Comparison of ENCODE assay signal across 17 cellular contexts in the genomic region with DNA sequence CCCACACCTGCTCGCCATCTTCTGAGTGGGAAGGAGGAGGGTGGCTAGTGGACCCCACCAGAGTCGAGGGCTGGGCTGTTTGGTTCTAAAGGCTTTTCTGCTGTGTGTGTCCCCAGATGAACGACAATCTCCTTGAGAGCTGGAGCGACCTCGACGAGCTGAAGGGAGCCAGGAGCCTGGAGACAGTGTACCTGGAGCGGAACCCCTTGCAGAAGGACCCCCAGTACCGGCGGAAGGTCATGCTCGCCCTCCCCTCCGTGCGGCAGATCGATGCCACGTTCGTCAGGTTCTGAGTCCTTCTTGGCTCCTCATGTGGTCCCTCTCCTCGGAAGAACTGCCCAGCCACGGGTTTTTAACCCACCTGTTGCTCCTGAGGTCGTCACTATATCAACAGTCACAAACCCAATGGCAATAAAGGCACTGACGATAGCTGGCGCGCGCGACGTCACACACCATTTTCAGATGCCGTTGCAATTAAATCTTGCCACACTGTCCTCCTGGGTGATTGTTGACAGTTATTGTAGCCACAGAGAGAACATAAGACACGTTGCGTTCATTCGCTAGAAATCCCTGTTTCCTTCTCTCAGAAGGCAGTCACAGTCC. TPM values are rescaled to one million over a fixed set of nuclear protein-coding genes. Genes with fewer than 3 reads are reported as not detected.
DNase-seq lines count a peak whose midpoint lies in the region; ATAC-seq, FAIRE-seq and TF ChIP-seq lines count a peak whose summit lies in the region.
"Had no signal": no experiment of that assay in that cellular context is flagged by ENCODE, and none has a peak within 500 bp of the region (broad histone marks: within the 10 kb centered on the region; RNA-seq: fewer than 3 reads in every experiment).

No MANE protein-coding gene starts in this region.

- peaks cover 2% of the 10 kb centered on the region for H3K4me1 Mint-ChIP-seq in progenitor cell of endocrine pancreas (ENCODE audit: low read depth)
- H3K4me1 Mint-ChIP-seq: CD4-positive, alpha-beta memory T cell had no signal

- peak; percentile 75 for FAIRE-seq in bronchial epithelial cell (lab: Jason Lieb, UNC)
- FAIRE-seq: G401.6, GM12878, H1 had no signal

- POLR2A ChIA-PET in HEK293 (lab: Yijun Ruan, JAX): no interaction called here

- H3K79me2 ChIP-seq in Karpas-422 (ENCODE audit: low read length): no peaks in the 10 kb centered on the region

- TF ChIP-seq CTCF in HEK293 (tag by site-specific recombination; IDR thresholded peaks at IDR 0.05) (no peak), bronchial epithelial cell (IDR thresholded peaks at IDR 0.05; ENCODE audit: insufficient read depth, low read length, severe bottlenecking) (no peak), progenitor cell of endocrine pancreas (IDR thresholded peaks at IDR 0.05; ENCODE audit: unreplicated experiment) (no peak)

- H3K27me3 Mint-ChIP-seq in progenitor cell of endocrine pancreas: no peaks in the 10 kb centered on the region
- H3K27me3 Mint-ChIP-seq: CD4-positive, alpha-beta memory T cell had no signal

- no peak overlapping the region for H3K4me3 Mint-ChIP-seq in progenitor cell of endocrine pancreas (ENCODE audit: low read depth)
- H3K4me3 Mint-ChIP-seq: CD4-positive, alpha-beta memory T cell had no signal

- H3K36me3 Mint-ChIP-seq in progenitor cell of endocrine pancreas (ENCODE audit: insufficient read depth): peaks cover 11% of the 10 kb centered on the region

- H3K27ac ChIP-seq in HEK293 (ENCODE audit: extremely low read depth, low read depth, low read length): no peak overlapping the region
- no peak overlapping the region for H3K27ac ChIP-seq in Karpas-422 (ENCODE audit: low read length)
- H3K27ac ChIP-seq: GM23248 had no signal

- H3K27ac Mint-ChIP-seq in progenitor cell of endocrine pancreas: peak overlapping the region; percentile 41

- CTCF ChIA-PET in HEK293 (lab: Yijun Ruan, JAX): no interaction called here

- no peak overlapping the region for H3K9ac ChIP-seq in Karpas-422 (ENCODE audit: low read length)
- H3K9ac ChIP-seq: GM23248 had no signal

- H3K9me3 Mint-ChIP-seq in progenitor cell of endocrine pancreas (ENCODE audit: low read depth): no peaks in the 10 kb centered on the region
- H3K9me3 Mint-ChIP-seq: CD4-positive, alpha-beta memory T cell had no signal

- DNase-seq in bronchial epithelial cell (ENCODE audit: low read depth) (no peak), progenitor cell of endocrine pancreas (ENCODE audit: low spot score, unreplicated experiment) (no peak), Karpas-422 (no peak), KBM-7 (no peak)
- DNase-seq: Calu3; CD4-positive, alpha-beta memory T cell; COR-L47; DMS153; DND-41; GM23248; H7; HCEC 1CT had no signal

- H3K4me1 ChIP-seq in HEK293 (ENCODE audit: control insufficient read depth, insufficient read depth, low read length) (no peaks in the 10 kb centered on the region), Karpas-422 (ENCODE audit: low read length) (peaks cover 6% of the 10 kb centered on the region)

- no peak for ATAC-seq in GM18498 (IDR thresholded peaks at IDR 0.05; ENCODE audit: unreplicated experiment)
- ATAC-seq: GM12878 had no signal

- H3K9me3 ChIP-seq in HEK293 (ENCODE audit: control insufficient read depth, insufficient read depth, low read depth, low read length) (no peaks in the 10 kb centered on the region), Karpas-422 (ENCODE audit: low read length) (no peaks in the 10 kb centered on the region)

- no peaks in the 10 kb centered on the region for H3K27me3 ChIP-seq in bronchial epithelial cell (ENCODE audit: control insufficient read depth, insufficient read depth, low read length)
- no peaks in the 10 kb centered on the region for H3K27me3 ChIP-seq in Karpas-422 (ENCODE audit: low read length)

- H3K4me3 ChIP-seq in HEK293 (ENCODE audit: low read depth, low read length) (no peak overlapping the region), bronchial epithelial cell (ENCODE audit: low read depth, low read length) (no peak overlapping the region), Karpas-422 (ENCODE audit: low read length) (no peak overlapping the region)
- H3K4me3 ChIP-seq: GM12878, GM23248 had no signal

- H3K9me2 ChIP-seq in Karpas-422 (replicated peaks; ENCODE audit: insufficient read depth, low read length): no peaks in the 10 kb centered on the region

- peaks cover 0 to 25% of the 10 kb centered on the region in 2 experiments; a peak in 2 of 3 replicates for H3K36me3 ChIP-seq in HEK293 (ENCODE audit: control insufficient read depth in 2 of 2, insufficient read depth in 1 of 2, low read length in 2 of 2)
- H3K36me3 ChIP-seq in bronchial epithelial cell (ENCODE audit: control insufficient read depth, insufficient read depth, low read length): peaks cover 2% of the 10 kb centered on the region
- H3K36me3 ChIP-seq in Karpas-422 (ENCODE audit: insufficient read depth, low read length): no peaks in the 10 kb centered on the region

- in situ Hi-C loops in KBM-7 (cut with MboI; ENCODE audit: low pct_unique_long_range_greater_than_20kb, low sequenced_read_pairs): no loop called here

- H4K20me1 ChIP-seq in Karpas-422 (ENCODE audit: insufficient read depth, low read depth, low read length): 0 out of 2 replicates have a peak, but pooled peaks cover 5% of the 10 kb centered on the region

- H3K4me2 ChIP-seq in Karpas-422 (ENCODE audit: low read depth, low read length, poor library complexity, severe bottlenecking): no peak overlapping the region

- H2AFZ ChIP-seq in Karpas-422 (ENCODE audit: low read length): no peak overlapping the region
- H2AFZ ChIP-seq: GM23248 had no signal

TF ChIP-seq in HEK293, 187 proteins besides CTCF, POLR2A, EP300 and RAD21:
- no peak for TF ChIP-seq ZFP69B (tag by site-specific recombination; IDR thresholded peaks at IDR 0.05)
- TF ChIP-seq SCRT1 (tag by site-specific recombination; IDR thresholded peaks at IDR 0.05; ENCODE audit: borderline replicate concordance): 0 out of 2 replicates have a peak, but pooled peaks have one; percentile 30
- TF ChIP-seq SCRT2 (tag by site-specific recombination; IDR thresholded peaks at IDR 0.05): peak; percentile 81
- peak; percentile 88 for TF ChIP-seq ZNF239 (tag by site-specific recombination; IDR thresholded peaks at IDR 0.05)
- no peak for TF ChIP-seq ZBTB1 (tag by site-specific recombination; IDR thresholded peaks at IDR 0.05)
- no peak for TF ChIP-seq ZNF311 (tag by site-specific recombination; IDR thresholded peaks at IDR 0.05; ENCODE audit: borderline replicate concordance)

RNA-seq across cellular contexts. Expression of gene ANO7, which starts 5.8 kb away (rescaled TPM):
- total RNA-seq in bronchial epithelial cell: under 0.01 and 0.13 TPM in 2 replicates
- total RNA-seq in progenitor cell of endocrine pancreas: 2.5 and 3.0 TPM in 2 replicates
- total RNA-seq in Karpas-422 (2014; rRNA removed; shearing (Covaris generic); ENCODE audit: low replicate concordance): 0.14 and 0.19 TPM in 2 replicates

RNA-seq across cellular contexts. Expression of gene PPP1R7, which starts 32.4 kb away (rescaled TPM):
- total RNA-seq in bronchial epithelial cell (32.4 and 51.2 TPM in 2 replicates), progenitor cell of endocrine pancreas (46.5 and 49.9 TPM in 2 replicates)
- total RNA-seq in Karpas-422 (2014; rRNA removed; shearing (Covaris generic); ENCODE audit: low replicate concordance): 39.5 and 54.4 TPM in 2 replicates

RNA-seq across cellular contexts. Expression of gene PASK, which starts 33.4 kb away (rescaled TPM):
- total RNA-seq in bronchial epithelial cell (2.8 and 2.9 TPM in 2 replicates), progenitor cell of endocrine pancreas (57.1 and 60.4 TPM in 2 replicates)
- 17.0 and 23.9 TPM in 2 replicates for total RNA-seq in Karpas-422 (2014; rRNA removed; shearing (Covaris generic); ENCODE audit: low replicate concordance)
